In genomic region chr7:11709240-11709639, GRCh38 we compare ENCODE assay signal across 15 cellular contexts.
"Had no signal": no experiment of that assay in that cellular context is flagged by ENCODE, and none has a peak within 500 bp of the region (broad histone marks: within the 10 kb centered on the region; RNA-seq: fewer than 3 reads in every experiment).

No MANE protein-coding gene starts in this region.

- H3K27ac ChIP-seq: dorsolateral prefrontal cortex had no signal

- H3K4me1 Mint-ChIP-seq: activated naive CD8-positive, alpha-beta T cell treated with anti-CD3 and anti-CD28 coated beads, Interleukin-2, amount 50 U/mL, for 24 hours; nephron progenitor cell had no signal

- H3K4me3 Mint-ChIP-seq: activated naive CD4-positive, alpha-beta T cell treated with anti-CD3 and anti-CD28 coated beads for 36 hours; activated naive CD8-positive, alpha-beta T cell treated with anti-CD3 and anti-CD28 coated beads, Interleukin-2, amount 50 U/mL, for 24 hours; nephron progenitor cell had no signal

- ATAC-seq: activated naive CD8-positive, alpha-beta T cell treated with anti-CD3 and anti-CD28 coated beads, Interleukin-2, amount 50 U/mL, for 24 hours; esophagus mucosa; right cardiac atrium; stimulated activated naive CD8-positive, alpha-beta T cell treated with anti-CD3 and anti-CD28 coated beads, Interleukin-15, Interleukin-2, amounts not matched to agents 100 U/mL and 50 U/mL, for 24 hours had no signal

- H3K27me3 Mint-ChIP-seq: activated naive CD8-positive, alpha-beta T cell treated with anti-CD3 and anti-CD28 coated beads, Interleukin-2, amount 50 U/mL, for 24 hours; progenitor cell of endocrine pancreas had no signal

- H3K9me3 Mint-ChIP-seq: activated naive CD4-positive, alpha-beta T cell treated with anti-CD3 and anti-CD28 coated beads for 36 hours; activated naive CD8-positive, alpha-beta T cell treated with anti-CD3 and anti-CD28 coated beads, Interleukin-2, amount 50 U/mL, for 24 hours; nephron progenitor cell had no signal

- H3K27me3 ChIP-seq: dorsolateral prefrontal cortex had no signal

- H3K27ac Mint-ChIP-seq: activated naive CD4-positive, alpha-beta T cell treated with anti-CD3 and anti-CD28 coated beads for 36 hours; activated naive CD8-positive, alpha-beta T cell treated with anti-CD3 and anti-CD28 coated beads, Interleukin-2, amount 50 U/mL, for 24 hours; nephron progenitor cell; progenitor cell of endocrine pancreas had no signal

- H3K4me3 ChIP-seq: dorsolateral prefrontal cortex had no signal

- DNase-seq: activated CD4-positive, CD25-positive, alpha-beta regulatory T cell; activated naive CD4-positive, alpha-beta T cell treated with anti-CD3 and anti-CD28 coated beads for 36 hours; activated naive CD8-positive, alpha-beta T cell treated with anti-CD3 and anti-CD28 coated beads, Interleukin-2, amount 50 U/mL, for 24 hours; activated T-cell treated with anti-CD3 and anti-CD28 coated beads for 4 hours; dorsolateral prefrontal cortex; glutamatergic neuron; hypothalamus; nephron progenitor cell; occipital lobe; right cardiac atrium; small intestine; stimulated activated naive CD8-positive, alpha-beta T cell treated with anti-CD3 and anti-CD28 coated beads, Interleukin-15, Interleukin-2, amounts not matched to agents 100 U/mL and 50 U/mL, for 24 hours; trophoblast cell had no signal
